8 cellular contexts compared by ENCODE assay signal in the genomic region with DNA sequence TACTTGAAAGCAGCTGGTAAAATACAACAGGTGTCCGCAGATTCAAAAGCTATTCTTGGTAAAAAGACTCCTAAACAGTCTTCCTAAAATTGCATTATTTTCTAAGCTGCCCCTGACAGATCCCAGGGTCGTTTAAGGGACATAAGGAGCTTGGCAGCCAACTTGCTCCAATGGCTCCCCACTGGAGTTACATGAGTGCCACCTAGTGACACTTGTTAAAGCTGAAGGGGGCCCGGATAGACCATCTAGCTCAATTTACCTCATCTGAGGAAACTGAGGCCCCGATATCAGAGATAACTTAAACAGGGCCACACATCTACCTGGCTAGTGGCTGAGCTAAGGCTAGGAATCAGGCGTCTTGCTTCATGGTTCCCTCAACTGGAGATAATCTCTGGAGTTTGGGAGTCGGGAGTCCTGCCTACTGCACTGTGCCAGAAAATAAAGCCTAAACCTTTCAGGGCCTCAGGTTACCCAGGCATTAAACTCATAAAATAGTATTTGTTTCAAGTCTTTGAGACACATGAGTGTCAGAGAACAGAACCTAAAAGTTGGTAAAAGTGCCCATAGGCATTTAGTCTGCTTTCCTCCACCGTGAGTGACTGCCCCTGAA. TPM values are rescaled to one million over a fixed set of nuclear protein-coding genes. Genes with fewer than 3 reads are reported as not detected.
DNase-seq lines count a peak whose midpoint lies in the region; ATAC-seq, FAIRE-seq and TF ChIP-seq lines count a peak whose summit lies in the region.

No MANE protein-coding gene starts in this region.

- dilution Hi-C loops in endothelial cell of umbilical vein (cut with MboI; ENCODE audit: extremely low pct_ligation_motif_present, low sequenced_read_pairs): no loop called here

- no peak for TF ChIP-seq POLR2A in H54 (IDR thresholded peaks at IDR 0.05; ENCODE audit: low read depth, low read length)
- TF ChIP-seq POLR2A in endothelial cell of umbilical vein (IDR thresholded peaks at IDR 0.05; ENCODE audit: low read depth, low read length): no peak

- POLR2A ChIA-PET in endothelial cell of umbilical vein (lab: Charles Lee): interaction anchor here (0.6 to 1.0 kb wide), 3 partner anchors 244 to 422 kb away, joined by 3 to 6 read pairs (median 4); no protein-coding TSS in a partner anchor

- no peaks in the 10 kb centered on the region for H3K27me3 ChIP-seq in endothelial cell of umbilical vein (ENCODE audit: control insufficient read depth in 2 of 2, insufficient read depth in 2 of 2, low read length in 2 of 2)

- H3K79me2 ChIP-seq in endothelial cell of umbilical vein (ENCODE audit: control insufficient read depth, insufficient read depth, low read length): no peaks in the 10 kb centered on the region

- intact Hi-C loops in endothelial cell of umbilical vein (cut with micrococcal nuclease): loop anchor here (1.0 to 5.0 kb wide), 5 partner anchors 97 to 422 kb away; no protein-coding TSS in a partner anchor

- H3K9ac ChIP-seq in endothelial cell of umbilical vein (replicated peaks; ENCODE audit: extremely low read depth, insufficient read depth, low read length): no peak overlapping the region

- H3K4me1 ChIP-seq in endothelial cell of umbilical vein (ENCODE audit: control insufficient read depth, extremely low read depth, insufficient read depth, low read length): no peaks in the 10 kb centered on the region

- H3K9me3 ChIP-seq in T-helper 17 cell (ENCODE audit: control insufficient read depth, low read length, poor library complexity, severe bottlenecking) (no peaks in the 10 kb centered on the region), endothelial cell of umbilical vein (replicated peaks; ENCODE audit: control insufficient read depth, insufficient read depth, low read length) (no peaks in the 10 kb centered on the region)

- BruUV-seq in endothelial cell of umbilical vein (replicated peaks; lab: Mats Ljungman, UMichigan): no TSS peak

- H3K27ac Mint-ChIP-seq in T-helper 17 cell: no peak overlapping the region

- no peaks in the 10 kb centered on the region for H4K20me1 ChIP-seq in endothelial cell of umbilical vein (replicated peaks; ENCODE audit: control insufficient read depth, extremely low read depth, insufficient read depth, low read length)

- H3K27me3 Mint-ChIP-seq in T-helper 17 cell: no peaks in the 10 kb centered on the region

- no peaks in the 10 kb centered on the region for H3K36me3 ChIP-seq in endothelial cell of umbilical vein (ENCODE audit: control insufficient read depth in 2 of 2, extremely low read depth in 1 of 2, insufficient read depth in 2 of 2, low read length in 2 of 2)

- no peak overlapping the region for H3K27ac ChIP-seq in endothelial cell of umbilical vein (ENCODE audit: insufficient read depth, low read depth, low read length)

- H3K4me3 ChIP-seq in endothelial cell of umbilical vein (replicated peaks in 1 of 3; ENCODE audit: insufficient read depth in 1 of 3, low read depth in 1 of 3, low read length in 3 of 3): no peak overlapping the region

- H3K4me2 ChIP-seq in endothelial cell of umbilical vein (ENCODE audit: insufficient read depth, low read length): no peak overlapping the region

- no peak overlapping the region for H2AFZ ChIP-seq in endothelial cell of umbilical vein (ENCODE audit: low read depth, low read length)

- H3K36me3 Mint-ChIP-seq in T-helper 17 cell (ENCODE audit: low read depth): peaks cover 5% of the 10 kb centered on the region

- peak; percentile 76 to 81 for TF ChIP-seq CTCF in endothelial cell of umbilical vein (IDR thresholded peaks at IDR 0.05; ENCODE audit: extremely low read depth in 1 of 2, insufficient read depth in 1 of 2, low read depth in 1 of 2, low read length in 2 of 2)

- H3K4me1 Mint-ChIP-seq in T-helper 17 cell: no peaks in the 10 kb centered on the region

- peak; percentile 87 for FAIRE-seq in H54 (lab: Jason Lieb, UNC)
- FAIRE-seq in endothelial cell of umbilical vein (lab: Jason Lieb, UNC): peak; percentile 70

- CTCF ChIA-PET in endothelial cell of umbilical vein (lab: Charles Lee): interaction anchor here (0.6 to 1.6 kb wide), 70 partner anchors 8 to 469 kb away, joined by 3 to 238 read pairs (median 5); partner anchors contain the start of genes CMSS1, LNP1 and TOMM70

- H3K9me1 ChIP-seq in endothelial cell of umbilical vein (replicated peaks; ENCODE audit: control insufficient read depth, extremely low read depth, insufficient read depth, low read length): no peaks in the 10 kb centered on the region

- peak; percentile 53 for DNase-seq in NCI-H345 (lab: John Stamatoyannopoulos, UW)
- no peak for DNase-seq in NCI-H345 treated with DMSO at 0.1 percent for 48 hours (lab: John Stamatoyannopoulos, UW; ENCODE audit: unreplicated experiment)
- no peak for DNase-seq in H54 (ENCODE audit: insufficient read length, low spot score)
- peak; percentile 5 for DNase-seq in NCI-H128 (lab: John Stamatoyannopoulos, UW; ENCODE audit: unreplicated experiment)
- no peak for DNase-seq in T-helper 17 cell
- peak; percentile 75 for DNase-seq in endothelial cell of umbilical vein (ENCODE audit: low read depth, low spot score)
- DNase-seq in middle frontal gyrus (ENCODE audit: extremely low spot score, low spot score): peak; percentile 9
- peak; percentile 49 for DNase-seq in ureter (ENCODE audit: low spot score)

- peak; percentile 62 for ATAC-seq in T-helper 17 cell

- no peak overlapping the region for H3K4me3 Mint-ChIP-seq in T-helper 17 cell

TF ChIP-seq in endothelial cell of umbilical vein, 7 proteins besides CTCF, POLR2A, EP300 and RAD21:
- no peak for TF ChIP-seq JUN (IDR thresholded peaks at IDR 0.05; ENCODE audit: borderline replicate concordance, insufficient read depth, insufficient read length, low read depth)
- TF ChIP-seq EZH2 (IDR thresholded peaks at IDR 0.05; ENCODE audit: borderline replicate concordance, low read depth, low read length, severe bottlenecking): no peak
- no peak for TF ChIP-seq GATA2 (IDR thresholded peaks at IDR 0.05; ENCODE audit: insufficient read depth, insufficient read length, low read depth, low read length)
- no peak for TF ChIP-seq FOS (IDR thresholded peaks at IDR 0.05; ENCODE audit: borderline replicate concordance, insufficient read depth, low read length)
- no peak for TF ChIP-seq MYC (IDR thresholded peaks at IDR 0.05; ENCODE audit: low read depth, low read length)
- no peak for TF ChIP-seq POLR2AphosphoS5 (IDR thresholded peaks at IDR 0.05; ENCODE audit: insufficient read depth, low read depth, low read length)
- TF ChIP-seq, protein P1, sequence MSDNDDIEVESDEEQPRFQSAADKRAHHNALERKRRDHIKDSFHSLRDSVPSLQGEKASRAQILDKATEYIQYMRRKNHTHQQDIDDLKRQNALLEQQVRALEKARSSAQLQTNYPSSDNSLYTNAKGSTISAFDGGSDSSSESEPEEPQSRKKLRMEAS (IDR thresholded peaks at IDR 0.05; ENCODE audit: insufficient read depth, insufficient read length): no peak

RNA-seq across cellular contexts. Expression of gene TBC1D23, which starts 6.5 kb away (rescaled TPM):
- 10 to 100 TPM; 37.4 to 44.2 TPM for total RNA-seq in T-helper 17 cell
- total RNA-seq in endothelial cell of umbilical vein: 30.0 and 34.8 TPM in 2 replicates
- 6.9 and 10.3 TPM in 2 replicates for polyA plus RNA-seq in endothelial cell of umbilical vein
- polyA plus RNA-seq in endothelial cell of umbilical vein (2011; cell fraction: cytosol; rRNA removed): 9.3 and 10.3 TPM in 2 replicates
- 18.3 and 28.7 TPM in 2 replicates for polyA plus RNA-seq in endothelial cell of umbilical vein (2011; cell fraction: nucleus; rRNA removed)
- polyA plus RNA-seq in endothelial cell of umbilical vein (2012): 12.9 and 28.3 TPM in 2 replicates
- polyA minus RNA-seq in endothelial cell of umbilical vein: 27.0 and 27.3 TPM in 2 replicates
- polyA minus RNA-seq in endothelial cell of umbilical vein (2011; cell fraction: cytosol; rRNA and poly(A)+ RNA removed): 12.0 TPM
- polyA minus RNA-seq in endothelial cell of umbilical vein (2011; cell fraction: nucleus; rRNA and poly(A)+ RNA removed): 32.7 and 44.3 TPM in 2 replicates
- total RNA-seq in ureter: 44.7 TPM

Comparison
In these comparisons a context has a peak if more than half of its experiments do, and no peak if none do; other contexts are left out.
1. DNase-seq: peak in NCI-H345 (single experiment), NCI-H128 (single experiment), endothelial cell of umbilical vein (single experiment), middle frontal gyrus (single experiment) and ureter (single experiment); none in NCI-H345 treated with DMSO at 0.1 percent for 48 hours (single experiment), H54 (single experiment) and T-helper 17 cell (0 of 3).